Comparison of ENCODE assay signal across 1 cellular context in genomic region chr9:130186839-130187522, GRCh38.
A peak's percentile ranks its signal among the peaks of the same experiment; 100 is the strongest.
TF ChIP-seq lines count a peak whose summit lies in the region.

No MANE protein-coding gene starts in this region.

TF ChIP-seq in HepG2, 621 proteins besides CTCF, POLR2A, EP300 and RAD21 (continued from another document and continues in another):
- no peak for TF ChIP-seq SKI (IDR thresholded peaks at IDR 0.05; ENCODE audit: partially characterized antibody)
- no peak for TF ChIP-seq ZKSCAN5 (CRISPR knock-in tag; IDR thresholded peaks at IDR 0.05)
- TF ChIP-seq ZNF142 (CRISPR knock-in tag; IDR thresholded peaks at IDR 0.05), result no peak
- TF ChIP-seq ZBTB8A (CRISPR knock-in tag; IDR thresholded peaks at IDR 0.05; ENCODE audit: borderline replicate concordance, low read depth), result no peak
- TF ChIP-seq, protein P1, sequence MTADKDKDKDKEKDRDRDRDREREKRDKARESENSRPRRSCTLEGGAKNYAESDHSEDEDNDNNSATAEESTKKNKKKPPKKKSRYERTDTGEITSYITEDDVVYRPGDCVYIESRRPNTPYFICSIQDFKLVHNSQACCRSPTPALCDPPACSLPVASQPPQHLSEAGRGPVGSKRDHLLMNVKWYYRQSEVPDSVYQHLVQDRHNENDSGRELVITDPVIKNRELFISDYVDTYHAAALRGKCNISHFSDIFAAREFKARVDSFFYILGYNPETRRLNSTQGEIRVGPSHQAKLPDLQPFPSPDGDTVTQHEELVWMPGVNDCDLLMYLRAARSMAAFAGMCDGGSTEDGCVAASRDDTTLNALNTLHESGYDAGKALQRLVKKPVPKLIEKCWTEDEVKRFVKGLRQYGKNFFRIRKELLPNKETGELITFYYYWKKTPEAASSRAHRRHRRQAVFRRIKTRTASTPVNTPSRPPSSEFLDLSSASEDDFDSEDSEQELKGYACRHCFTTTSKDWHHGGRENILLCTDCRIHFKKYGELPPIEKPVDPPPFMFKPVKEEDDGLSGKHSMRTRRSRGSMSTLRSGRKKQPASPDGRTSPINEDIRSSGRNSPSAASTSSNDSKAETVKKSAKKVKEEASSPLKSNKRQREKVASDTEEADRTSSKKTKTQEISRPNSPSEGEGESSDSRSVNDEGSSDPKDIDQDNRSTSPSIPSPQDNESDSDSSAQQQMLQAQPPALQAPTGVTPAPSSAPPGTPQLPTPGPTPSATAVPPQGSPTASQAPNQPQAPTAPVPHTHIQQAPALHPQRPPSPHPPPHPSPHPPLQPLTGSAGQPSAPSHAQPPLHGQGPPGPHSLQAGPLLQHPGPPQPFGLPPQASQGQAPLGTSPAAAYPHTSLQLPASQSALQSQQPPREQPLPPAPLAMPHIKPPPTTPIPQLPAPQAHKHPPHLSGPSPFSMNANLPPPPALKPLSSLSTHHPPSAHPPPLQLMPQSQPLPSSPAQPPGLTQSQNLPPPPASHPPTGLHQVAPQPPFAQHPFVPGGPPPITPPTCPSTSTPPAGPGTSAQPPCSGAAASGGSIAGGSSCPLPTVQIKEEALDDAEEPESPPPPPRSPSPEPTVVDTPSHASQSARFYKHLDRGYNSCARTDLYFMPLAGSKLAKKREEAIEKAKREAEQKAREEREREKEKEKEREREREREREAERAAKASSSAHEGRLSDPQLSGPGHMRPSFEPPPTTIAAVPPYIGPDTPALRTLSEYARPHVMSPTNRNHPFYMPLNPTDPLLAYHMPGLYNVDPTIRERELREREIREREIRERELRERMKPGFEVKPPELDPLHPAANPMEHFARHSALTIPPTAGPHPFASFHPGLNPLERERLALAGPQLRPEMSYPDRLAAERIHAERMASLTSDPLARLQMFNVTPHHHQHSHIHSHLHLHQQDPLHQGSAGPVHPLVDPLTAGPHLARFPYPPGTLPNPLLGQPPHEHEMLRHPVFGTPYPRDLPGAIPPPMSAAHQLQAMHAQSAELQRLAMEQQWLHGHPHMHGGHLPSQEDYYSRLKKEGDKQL (CRISPR knock-in tag; IDR thresholded peaks at IDR 0.05; ENCODE audit: low read depth), result no peak
- no peak for TF ChIP-seq ZNF597 (CRISPR knock-in tag; IDR thresholded peaks at IDR 0.05)
- TF ChIP-seq SMAD9 (CRISPR knock-in tag; IDR thresholded peaks at IDR 0.05), result no peak
- TF ChIP-seq EEA1 (CRISPR knock-in tag; IDR thresholded peaks at IDR 0.05; ENCODE audit: borderline replicate concordance), result no peak
- TF ChIP-seq, protein P2, sequence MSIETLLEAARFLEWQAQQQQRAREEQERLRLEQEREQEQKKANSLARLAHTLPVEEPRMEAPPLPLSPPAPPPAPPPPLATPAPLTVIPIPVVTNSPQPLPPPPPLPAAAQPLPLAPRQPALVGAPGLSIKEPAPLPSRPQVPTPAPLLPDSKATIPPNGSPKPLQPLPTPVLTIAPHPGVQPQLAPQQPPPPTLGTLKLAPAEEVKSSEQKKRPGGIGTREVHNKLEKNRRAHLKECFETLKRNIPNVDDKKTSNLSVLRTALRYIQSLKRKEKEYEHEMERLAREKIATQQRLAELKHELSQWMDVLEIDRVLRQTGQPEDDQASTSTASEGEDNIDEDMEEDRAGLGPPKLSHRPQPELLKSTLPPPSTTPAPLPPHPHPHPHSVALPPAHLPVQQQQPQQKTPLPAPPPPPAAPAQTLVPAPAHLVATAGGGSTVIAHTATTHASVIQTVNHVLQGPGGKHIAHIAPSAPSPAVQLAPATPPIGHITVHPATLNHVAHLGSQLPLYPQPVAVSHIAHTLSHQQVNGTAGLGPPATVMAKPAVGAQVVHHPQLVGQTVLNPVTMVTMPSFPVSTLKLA (IDR thresholded peaks at IDR 0.05), result no peak
- TF ChIP-seq ZNF414 (CRISPR knock-in tag; IDR thresholded peaks at IDR 0.05), result no peak
- TF ChIP-seq FOSL1 (CRISPR knock-in tag; IDR thresholded peaks at IDR 0.05; ENCODE audit: borderline replicate concordance), result peak; percentile 67
- no peak for TF ChIP-seq MEF2D (CRISPR knock-in tag; IDR thresholded peaks at IDR 0.05)
- no peak for TF ChIP-seq SP2 (CRISPR knock-in tag; IDR thresholded peaks at IDR 0.05)
- no peak for TF ChIP-seq ZKSCAN1 (IDR thresholded peaks at IDR 0.05; ENCODE audit: low read length)
- TF ChIP-seq ZNF644 (CRISPR knock-in tag; IDR thresholded peaks at IDR 0.05; ENCODE audit: low read depth), result no peak
- TF ChIP-seq, protein P3, sequence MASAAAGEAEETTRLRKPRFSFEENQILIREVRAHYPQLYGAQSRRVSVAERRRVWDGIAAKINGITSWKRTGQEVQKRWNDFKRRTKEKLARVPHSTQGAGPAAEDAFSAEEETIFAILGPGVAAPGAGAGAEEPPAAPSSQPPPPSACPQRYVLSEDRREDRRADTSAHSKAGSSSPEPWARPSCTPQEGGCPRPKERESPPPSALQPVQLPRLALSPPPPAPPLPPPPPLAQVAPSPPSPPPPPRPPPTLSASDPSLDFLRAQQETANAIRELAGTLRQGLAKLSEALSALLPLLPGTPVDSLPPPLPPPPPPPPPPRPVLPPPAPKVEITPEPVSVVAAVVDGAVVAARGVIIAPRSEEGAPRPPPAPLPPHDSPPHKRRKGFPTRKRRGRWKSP (CRISPR knock-in tag; IDR thresholded peaks at IDR 0.05), result no peak
- no peak for TF ChIP-seq NAIF1 (CRISPR knock-in tag; IDR thresholded peaks at IDR 0.05; ENCODE audit: borderline replicate concordance)
- no peak for TF ChIP-seq ADNP (CRISPR knock-in tag; IDR thresholded peaks at IDR 0.05)
- TF ChIP-seq ZNF547 (CRISPR knock-in tag; IDR thresholded peaks at IDR 0.05), result no peak
- TF ChIP-seq RBM39 (IDR thresholded peaks at IDR 0.05; ENCODE audit: low read depth, low read length, poor library complexity, severe bottlenecking), result no peak
- no peak for TF ChIP-seq KDM6A (CRISPR knock-in tag; IDR thresholded peaks at IDR 0.05; ENCODE audit: low read depth)
- no peak for TF ChIP-seq HBP1 (CRISPR knock-in tag; IDR thresholded peaks at IDR 0.05; ENCODE audit: low read depth)
- no peak for TF ChIP-seq BCL6 (CRISPR knock-in tag; IDR thresholded peaks at IDR 0.05)
- TF ChIP-seq, protein P4, sequence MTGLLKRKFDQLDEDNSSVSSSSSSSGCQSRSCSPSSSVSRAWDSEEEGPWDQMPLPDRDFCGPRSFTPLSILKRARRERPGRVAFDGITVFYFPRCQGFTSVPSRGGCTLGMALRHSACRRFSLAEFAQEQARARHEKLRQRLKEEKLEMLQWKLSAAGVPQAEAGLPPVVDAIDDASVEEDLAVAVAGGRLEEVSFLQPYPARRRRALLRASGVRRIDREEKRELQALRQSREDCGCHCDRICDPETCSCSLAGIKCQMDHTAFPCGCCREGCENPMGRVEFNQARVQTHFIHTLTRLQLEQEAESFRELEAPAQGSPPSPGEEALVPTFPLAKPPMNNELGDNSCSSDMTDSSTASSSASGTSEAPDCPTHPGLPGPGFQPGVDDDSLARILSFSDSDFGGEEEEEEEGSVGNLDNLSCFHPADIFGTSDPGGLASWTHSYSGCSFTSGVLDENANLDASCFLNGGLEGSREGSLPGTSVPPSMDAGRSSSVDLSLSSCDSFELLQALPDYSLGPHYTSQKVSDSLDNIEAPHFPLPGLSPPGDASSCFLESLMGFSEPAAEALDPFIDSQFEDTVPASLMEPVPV (CRISPR knock-in tag; IDR thresholded peaks at IDR 0.05), result no peak
- TF ChIP-seq EHMT2 (IDR thresholded peaks at IDR 0.05; ENCODE audit: borderline replicate concordance, low read depth, low read length), result no peak
- no peak for TF ChIP-seq REPIN1 (CRISPR knock-in tag; IDR thresholded peaks at IDR 0.05; ENCODE audit: borderline replicate concordance, low read depth)
- TF ChIP-seq ZNF3 (CRISPR knock-in tag; IDR thresholded peaks at IDR 0.05), result no peak
- no peak for TF ChIP-seq SOX5 (CRISPR knock-in tag; IDR thresholded peaks at IDR 0.05; ENCODE audit: borderline replicate concordance)
- TF ChIP-seq STAG1 (CRISPR knock-in tag; IDR thresholded peaks at IDR 0.05), result no peak
- no peak for TF ChIP-seq SMC3 (IDR thresholded peaks at IDR 0.05; ENCODE audit: low read length)
- TF ChIP-seq ZNF569 (CRISPR knock-in tag; IDR thresholded peaks at IDR 0.05; ENCODE audit: borderline replicate concordance), result no peak
- no peak for TF ChIP-seq DR1 (CRISPR knock-in tag; IDR thresholded peaks at IDR 0.05)
- TF ChIP-seq ZNF33B (CRISPR knock-in tag; IDR thresholded peaks at IDR 0.05), result no peak
- no peak for TF ChIP-seq ZKSCAN8 (CRISPR knock-in tag; IDR thresholded peaks at IDR 0.05; ENCODE audit: borderline replicate concordance)
- TF ChIP-seq ZNF546 (CRISPR knock-in tag; conservative IDR thresholded peaks at IDR 0.05), result no peak
- TF ChIP-seq, protein P5, sequence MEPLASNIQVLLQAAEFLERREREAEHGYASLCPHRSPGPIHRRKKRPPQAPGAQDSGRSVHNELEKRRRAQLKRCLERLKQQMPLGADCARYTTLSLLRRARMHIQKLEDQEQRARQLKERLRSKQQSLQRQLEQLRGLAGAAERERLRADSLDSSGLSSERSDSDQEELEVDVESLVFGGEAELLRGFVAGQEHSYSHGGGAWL (CRISPR knock-in tag; IDR thresholded peaks at IDR 0.05), result 0 out of 2 replicates have a peak, but pooled peaks have one; percentile 25
- no peak for TF ChIP-seq ZBTB42 (CRISPR knock-in tag; IDR thresholded peaks at IDR 0.05)
- no peak for TF ChIP-seq NFE2 (CRISPR knock-in tag; IDR thresholded peaks at IDR 0.05)
- TF ChIP-seq HNRNPK (IDR thresholded peaks at IDR 0.05; ENCODE audit: low read depth, low read length, poor library complexity, severe bottlenecking), result no peak
- TF ChIP-seq ARNTL (CRISPR knock-in tag; IDR thresholded peaks at IDR 0.05), result 0 out of 2 replicates have a peak, but pooled peaks have one; percentile 28
- no peak for TF ChIP-seq RARG (CRISPR knock-in tag; IDR thresholded peaks at IDR 0.05; ENCODE audit: low read depth)
- no peak for TF ChIP-seq ZNF30 (CRISPR knock-in tag; IDR thresholded peaks at IDR 0.05)
- TF ChIP-seq NFE2L2 (IDR thresholded peaks at IDR 0.05; ENCODE audit: low read length), result no peak
- TF ChIP-seq SAP130 (CRISPR knock-in tag; IDR thresholded peaks at IDR 0.05; ENCODE audit: low read depth), result 0 out of 2 replicates have a peak, but pooled peaks have one; percentile 36
- 0 out of 2 replicates have a peak, but pooled peaks have one; percentile 17 for TF ChIP-seq IRF2 (CRISPR knock-in tag; IDR thresholded peaks at IDR 0.05)
- TF ChIP-seq KMT2B (CRISPR knock-in tag; IDR thresholded peaks at IDR 0.05), result no peak
